Comparison of ENCODE assay signal across 8 cellular contexts in genomic region chr4:184506527-184507121, GRCh38. TPM values are rescaled to one million over a fixed set of nuclear protein-coding genes. Genes with fewer than 3 reads are reported as not detected.
DNase-seq lines count a peak whose midpoint lies in the region; ATAC-seq and TF ChIP-seq lines count a peak whose summit lies in the region.

No MANE protein-coding gene starts in this region.

- H3K9me3 ChIP-seq in ovary, result no peaks in the 10 kb centered on the region

- peak; percentile 94 for ATAC-seq in HG02840 (IDR thresholded peaks at IDR 0.05; ENCODE audit: low FRiP score, unreplicated experiment)
- peak; percentile 58 for ATAC-seq in central memory CD8-positive, alpha-beta T cell (replicated peaks; ENCODE audit: extremely low read depth, poor library complexity, severe bottlenecking)

- H3K4me1 Mint-ChIP-seq in central memory CD8-positive, alpha-beta T cell, result peaks cover 22% of the 10 kb centered on the region

- no peaks in the 10 kb centered on the region for H3K9me3 Mint-ChIP-seq in central memory CD8-positive, alpha-beta T cell

- no peak for TF ChIP-seq POLR2A in ovary (IDR thresholded peaks at IDR 0.05)

- TF ChIP-seq CTCF in retinal pigment epithelial cell (conservative IDR thresholded peaks at IDR 0.05; ENCODE audit: low read depth, low read length) (peak; percentile 56), ovary (IDR thresholded peaks at IDR 0.05) (no peak)

- H3K36me3 ChIP-seq in ovary, result no peaks in the 10 kb centered on the region

- H3K27me3 Mint-ChIP-seq in central memory CD8-positive, alpha-beta T cell, result no peaks in the 10 kb centered on the region

- no peaks in the 10 kb centered on the region for H3K4me1 ChIP-seq in ovary (ENCODE audit: insufficient read depth)

- H3K27ac Mint-ChIP-seq in central memory CD8-positive, alpha-beta T cell (ENCODE audit: low read depth), result no peak overlapping the region

- no peak for TF ChIP-seq EP300 in ovary (IDR thresholded peaks at IDR 0.05)

- H3K27me3 ChIP-seq in ovary, result no peaks in the 10 kb centered on the region

- intact Hi-C loops in ovary (cut with DNase I), result no loop called here

- H3K36me3 Mint-ChIP-seq in central memory CD8-positive, alpha-beta T cell (ENCODE audit: insufficient read depth), result peaks cover 2% of the 10 kb centered on the region

- H3K27ac ChIP-seq in ovary, result no peak overlapping the region

- 79 to 92% (median 84%) methylated on average over 7 of the region's 7 CpGs for WGBS in ovary, 3 donors

- no peak overlapping the region for H3K4me3 Mint-ChIP-seq in central memory CD8-positive, alpha-beta T cell

- H3K4me3 ChIP-seq in retinal pigment epithelial cell (ENCODE audit: low read length), result no peak overlapping the region
- H3K4me3 ChIP-seq in ovary, result no peak overlapping the region

- peak; percentile 42 for DNase-seq in stimulated activated CD4-positive, alpha-beta T cell treated with anti-CD3 and anti-CD28 coated beads, Interleukin-15, amount 100 ng/mL, for 24 hours
- DNase-seq in stimulated activated CD4-positive, alpha-beta T cell treated with anti-CD3 and anti-CD28 coated beads, Interleukin-12 subunit alpha, Interleukin-12 subunit beta, amount 100 ng/mL, for 4 hours, result no peak
- DNase-seq in NOMO-1 treated with DMSO at 0.1 percent for 48 hours (lab: John Stamatoyannopoulos, UW; ENCODE audit: unreplicated experiment) (peak; percentile 68), retinal pigment epithelial cell (ENCODE audit: low read depth) (no peak), ovary (no peak)
- DNase-seq in central memory CD8-positive, alpha-beta T cell (ENCODE audit: low spot score in 2 of 2), result no peak
- DNase-seq in activated CD4-positive, CD25-positive, alpha-beta regulatory T cell (lab: John Stamatoyannopoulos, UW), result no peak

RNA-seq across cellular contexts. Expression of gene IRF2, which starts 32.3 kb away (rescaled TPM):
- total RNA-seq in ovary, result 10 to 100 TPM; 27.8 to 68.4 (median 40.7) TPM
- 10 to 100 TPM; 31.7 to 60.6 TPM for polyA plus RNA-seq in ovary

Comparison
In these comparisons a context has a peak if more than half of its experiments do, and no peak if none do; other contexts are left out.
1. DNase-seq: peak in stimulated activated CD4-positive, alpha-beta T cell treated with anti-CD3 and anti-CD28 coated beads, Interleukin-15, amount 100 ng/mL, for 24 hours (single experiment) and NOMO-1 treated with DMSO at 0.1 percent for 48 hours (single experiment); none in stimulated activated CD4-positive, alpha-beta T cell treated with anti-CD3 and anti-CD28 coated beads, Interleukin-12 subunit alpha, Interleukin-12 subunit beta, amount 100 ng/mL, for 4 hours (single experiment), central memory CD8-positive, alpha-beta T cell (0 of 2), retinal pigment epithelial cell (single experiment), ovary (0 of 5) and activated CD4-positive, CD25-positive, alpha-beta regulatory T cell (0 of 4).